Comparison of ENCODE assay signal across 8 cellular contexts in genomic region chr10:98170249-98171117, GRCh38. TPM values are rescaled to one million over a fixed set of nuclear protein-coding genes. Genes with fewer than 3 reads are reported as not detected.
DNase-seq lines count a peak whose midpoint lies in the region; ATAC-seq and TF ChIP-seq lines count a peak whose summit lies in the region.

No MANE protein-coding gene starts in this region.

- H3K27me3 ChIP-seq in H7 (ENCODE audit: control insufficient read depth, insufficient read depth, low read length), result no peaks in the 10 kb centered on the region
- H3K27me3 ChIP-seq in iPS DF 6.9 (ENCODE audit: control insufficient read depth, insufficient read depth, low read length), result no peaks in the 10 kb centered on the region

- in situ Hi-C loops in astrocyte of the cerebellum (cut with HindIII; ENCODE audit: low sequenced_read_pairs), result loop anchor here (5.0 kb wide), 1 partner anchor 33 kb away; no protein-coding TSS in a partner anchor

- no peaks in the 10 kb centered on the region; the same call in 1 of the 2 replicates for H3K4me1 ChIP-seq in iPS DF 6.9 (ENCODE audit: control insufficient read depth, insufficient read depth, low read length)

- ATAC-seq in HG03442 (IDR thresholded peaks at IDR 0.05; ENCODE audit: unreplicated experiment), result no peak

- no peaks in the 10 kb centered on the region for H3K36me3 ChIP-seq in H7 (replicated peaks; ENCODE audit: control insufficient read depth, insufficient read depth, low read length)
- no peaks in the 10 kb centered on the region for H3K36me3 ChIP-seq in iPS DF 6.9 (ENCODE audit: control insufficient read depth, insufficient read depth, low read length)

- peak; percentile 70 for DNase-seq in NCI-H510A treated with DMSO at 0.1 percent for 48 hours (lab: John Stamatoyannopoulos, UW)
- DNase-seq in NCI-H510A (lab: John Stamatoyannopoulos, UW), result no peak
- peak; percentile 32 for DNase-seq in H7
- DNase-seq in NCI-H526 treated with DMSO at 0.1 percent for 48 hours (lab: John Stamatoyannopoulos, UW), result peak; percentile 23
- peak; percentile 28 for DNase-seq in astrocyte of the cerebellum (ENCODE audit: low read depth)
- peak; percentile 63 for DNase-seq in iPS DF 6.9 (ENCODE audit: low read depth, low spot score)
- DNase-seq in stimulated activated CD4-positive, alpha-beta T cell treated with anti-CD3 and anti-CD28 coated beads, Interleukin-2, amount 100 ng/mL, for 48 hours, result peak; percentile 13 to 19

- TF ChIP-seq CTCF in astrocyte of the cerebellum (IDR thresholded peaks at IDR 0.05; ENCODE audit: low read depth, low read length, missing control alignments), result peak; percentile 80

- no peak overlapping the region for H3K4me3 ChIP-seq in H7 (ENCODE audit: insufficient read depth, low read depth, low read length)
- no peak overlapping the region for H3K4me3 ChIP-seq in astrocyte of the cerebellum (ENCODE audit: low read depth, low read length)
- H3K4me3 ChIP-seq in iPS DF 6.9 (ENCODE audit: low read length), result no peak overlapping the region

- no peaks in the 10 kb centered on the region for H3K9me3 ChIP-seq in iPS DF 6.9 (ENCODE audit: control insufficient read depth, insufficient read depth, low read length)

- no CpG with 5 or more reads among the region's 3 CpGs for WGBS in iPS DF 6.9 (ENCODE audit: insufficient coverage, insufficient read length)

- H3K27ac ChIP-seq in iPS DF 6.9 (ENCODE audit: low read length), result no peak overlapping the region

RNA-seq across cellular contexts. Expression of gene R3HCC1L, which starts 36.0 kb away (rescaled TPM):
- 11.8 and 16.3 TPM in 2 replicates for total RNA-seq in H7 (2014; rRNA removed; shearing (Covaris generic))
